In the genomic region with DNA sequence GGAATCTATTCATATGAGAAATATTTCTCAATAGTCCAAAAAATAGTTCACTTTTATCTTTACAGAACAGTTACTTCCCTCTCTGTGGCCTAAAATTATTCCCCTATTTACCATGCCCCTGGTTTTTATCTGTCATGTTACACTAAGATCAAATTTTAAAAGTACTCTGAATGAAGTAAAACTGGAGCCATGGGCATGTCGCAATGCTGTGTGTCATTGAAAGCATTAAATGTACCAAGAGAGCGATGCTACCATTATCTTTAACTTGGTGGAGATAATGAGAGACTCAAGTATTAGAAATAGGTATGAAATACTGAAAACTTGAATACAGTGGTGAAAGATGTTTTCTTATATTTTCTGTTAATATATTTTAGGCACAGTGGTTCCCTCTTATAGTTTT, we compare ENCODE assay signal across 20 cellular contexts.
"Had no signal": no experiment of that assay in that cellular context is flagged by ENCODE, and none has a peak within 500 bp of the region (broad histone marks: within the 10 kb centered on the region; RNA-seq: fewer than 3 reads in every experiment).

No MANE protein-coding gene starts in this region.

- H3K27me3 ChIP-seq: body of pancreas, colonic mucosa, foreskin keratinocyte, upper lobe of left lung had no signal

- H3K9me3 ChIP-seq: body of pancreas, colonic mucosa, thoracic aorta, upper lobe of left lung had no signal

- H2AFZ ChIP-seq: parathyroid adenoma had no signal

- H3K79me2 ChIP-seq: parathyroid adenoma had no signal

- ATAC-seq: activated CD4-positive, alpha-beta T cell treated with anti-CD3 and anti-CD28 coated beads for 36 hours; body of pancreas; foreskin keratinocyte; left colon; natural killer cell treated with Interleukin-12 subunit alpha and Interleukin-12 subunit beta and Interleukin-15 and Interleukin-18, amount 100 ng/mL, for 72 hours; sciatic nerve; stimulated activated effector memory CD8-positive, alpha-beta T cell treated with anti-CD3 and anti-CD28 coated beads, Interleukin-12 subunit alpha, Interleukin-12 subunit beta, amount 100 ng/mL, for 72 hours had no signal

- H3K9ac ChIP-seq: parathyroid adenoma had no signal

- H3K4me3 ChIP-seq: body of pancreas, colonic mucosa, lung, thoracic aorta, upper lobe of left lung had no signal

- H3K36me3 ChIP-seq: colonic mucosa, thoracic aorta, upper lobe of left lung had no signal

- H3K27ac ChIP-seq: body of pancreas, colonic mucosa, foreskin keratinocyte, parathyroid adenoma, thoracic aorta, upper lobe of left lung had no signal

- DNase-seq: activated CD4-positive, alpha-beta memory T cell treated with anti-CD3 and anti-CD28 coated beads for 36 hours; activated CD4-positive, alpha-beta T cell treated with anti-CD3 and anti-CD28 coated beads for 36 hours; amygdala; body of pancreas; colonic mucosa; foreskin keratinocyte; glutamatergic neuron; hippocampal formation; islet precursor cell; left colon; stimulated activated CD4-positive, alpha-beta T cell treated with anti-CD3 and anti-CD28 coated beads, Interleukin-4, amount 100 ng/mL, for 24 hours; T-helper 1 cell; T-helper 9 cell; upper lobe of left lung had no signal

- H3K4me1 ChIP-seq: colonic mucosa, parathyroid adenoma, upper lobe of left lung had no signal
